ENCODE assay signal across 22 cellular contexts in the genomic region with DNA sequence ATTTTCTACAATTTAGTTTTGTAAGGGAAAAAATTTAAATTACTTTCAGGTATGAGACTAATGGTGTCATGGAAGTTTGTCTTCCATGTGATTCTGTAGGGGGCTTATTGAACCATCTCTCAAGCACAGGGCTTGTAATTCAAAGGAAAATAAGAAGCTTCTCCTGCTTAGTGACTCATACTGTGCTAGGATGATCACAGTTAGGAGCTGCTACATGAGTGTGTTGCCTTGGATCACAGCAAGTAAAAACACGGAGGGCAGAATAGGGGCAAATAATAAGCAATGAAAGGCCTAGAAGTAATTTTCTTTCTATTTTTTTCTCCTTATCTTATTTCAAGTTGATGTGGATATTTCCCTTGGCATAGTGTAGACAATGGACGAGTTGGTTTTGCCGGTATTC.
"Had no signal": no experiment of that assay in that cellular context is flagged by ENCODE, and none has a peak within 500 bp of the region (broad histone marks: within the 10 kb centered on the region; RNA-seq: fewer than 3 reads in every experiment).

No MANE protein-coding gene starts in this region.

- DNase-seq: activated B cell treated with CpG ODN at 0.5 μM for 24 hours; activated CD4-positive, alpha-beta T cell treated with anti-CD3 and anti-CD28 coated beads for 36 hours; activated CD4-positive, alpha-beta T cell treated with anti-CD3 and anti-CD28 coated beads, Interleukin-2, amount 50 U/mL, for 48 hours; activated CD8-positive, alpha-beta memory T cell treated with anti-CD3 and anti-CD28 coated beads, Interleukin-2, amount 50 U/mL, for 48 hours; activated naive CD4-positive, alpha-beta T cell; activated T-cell treated with anti-CD3 and anti-CD28 coated beads, Interleukin-2, amount 50 U/mL, for 4 hours; adrenal gland; effector CD4-positive, alpha-beta T cell; heart left ventricle; islet precursor cell; left lung; naive B cell; posterior cingulate gyrus; stimulated activated naive CD8-positive, alpha-beta T cell treated with anti-CD3 and anti-CD28 coated beads, Interleukin-15, amount 100 ng/mL, for 72 hours; T-helper 1 cell; T-helper 9 cell; tibial artery had no signal

- H3K27ac ChIP-seq: adrenal gland, cardiac muscle cell, heart left ventricle, left lung, tibial artery had no signal

- H3K4me3 ChIP-seq: adrenal gland, cardiac muscle cell, heart left ventricle, left lung, lung, tibial artery had no signal

- H3K36me3 ChIP-seq: adrenal gland, cardiac muscle cell had no signal

- H3K27me3 ChIP-seq: adrenal gland, cardiac muscle cell, heart left ventricle, left lung, tibial artery had no signal

- ATAC-seq: activated CD4-positive, alpha-beta T cell treated with anti-CD3 and anti-CD28 coated beads for 36 hours; activated T-cell treated with anti-CD3 and anti-CD28 coated beads, Interleukin-2, amount 50 U/mL, for 4 hours; esophagus mucosa; left lung; SK-N-SH treated with all-trans-retinoic acid at 6 μM for 48 hours; stimulated activated effector memory CD8-positive, alpha-beta T cell treated with anti-CD3 and anti-CD28 coated beads, Interleukin-12 subunit alpha, Interleukin-12 subunit beta, amount 100 ng/mL, for 72 hours; stimulated activated naive CD8-positive, alpha-beta T cell treated with anti-CD3 and anti-CD28 coated beads, Interleukin-15, amount 100 ng/mL, for 72 hours had no signal
